In the genomic region with DNA sequence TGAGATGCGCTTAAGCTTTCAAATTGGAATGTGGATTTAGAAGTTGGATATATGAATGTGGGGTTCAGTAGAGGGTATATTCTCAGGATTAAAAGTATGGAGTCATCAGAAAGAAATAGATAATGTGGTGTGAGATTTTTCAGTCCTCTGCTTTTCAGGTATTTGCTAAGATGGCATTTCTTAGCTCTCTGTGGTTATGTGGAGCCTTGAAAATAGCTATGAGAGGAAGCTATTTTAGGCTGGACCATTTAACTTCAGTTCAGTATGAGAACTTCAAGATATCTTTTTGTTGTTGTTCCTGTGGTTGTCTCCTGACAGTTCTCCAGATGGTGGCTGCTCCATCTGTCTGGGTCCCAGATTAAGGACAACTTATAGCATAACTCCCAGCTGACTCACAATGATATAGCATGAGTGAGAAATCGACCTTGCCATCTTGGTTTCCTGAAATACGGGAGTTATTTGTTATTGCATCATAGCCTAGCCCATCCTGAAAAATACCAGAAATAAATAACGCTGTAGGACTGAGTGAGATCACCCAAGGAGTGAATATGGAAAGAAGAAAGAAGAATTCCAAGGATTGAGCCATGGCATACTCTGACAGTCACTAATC, we compare ENCODE assay signal across 20 cellular contexts.
DNase-seq lines count a peak whose midpoint lies in the region; FAIRE-seq and TF ChIP-seq lines count a peak whose summit lies in the region.
"Had no signal": no experiment of that assay in that cellular context is flagged by ENCODE, and none has a peak within 500 bp of the region (broad histone marks: within the 10 kb centered on the region; RNA-seq: fewer than 3 reads in every experiment).

No MANE protein-coding gene starts in this region.

- H4K91ac ChIP-seq in trophoblast cell (ENCODE audit: low read depth, low read length), result no peak overlapping the region

- H3K27me3 ChIP-seq in endothelial cell of umbilical vein (ENCODE audit: control insufficient read depth in 2 of 2, insufficient read depth in 2 of 2, low read length in 2 of 2) (no peaks in the 10 kb centered on the region), trophoblast cell (ENCODE audit: insufficient read depth, low read length) (no peaks in the 10 kb centered on the region)

- no peaks in the 10 kb centered on the region for H4K20me1 ChIP-seq in endothelial cell of umbilical vein (replicated peaks; ENCODE audit: control insufficient read depth, extremely low read depth, insufficient read depth, low read length)

- H2AK5ac ChIP-seq in trophoblast cell (ENCODE audit: low read length), result no peak overlapping the region

- H2BK5ac ChIP-seq in trophoblast cell (ENCODE audit: low read depth, low read length, poor library complexity), result no peak overlapping the region

- no peak for FAIRE-seq in endothelial cell of umbilical vein (lab: Jason Lieb, UNC)
- FAIRE-seq: endometrium, GM18507 had no signal

- no peak overlapping the region for H2BK120ac ChIP-seq in trophoblast cell (ENCODE audit: insufficient read depth, low read length, poor library complexity)

- H3K4me1 ChIP-seq in endothelial cell of umbilical vein (ENCODE audit: control insufficient read depth, extremely low read depth, insufficient read depth, low read length) (no peaks in the 10 kb centered on the region), trophoblast cell (ENCODE audit: control insufficient read depth in 1 of 2, insufficient read depth in 2 of 2, low read length in 2 of 2) (no peaks in the 10 kb centered on the region)
- H3K4me1 ChIP-seq: left ventricle myocardium inferior had no signal

- H3K9me3 ChIP-seq in endothelial cell of umbilical vein (replicated peaks; ENCODE audit: control insufficient read depth, insufficient read depth, low read length) (no peaks in the 10 kb centered on the region), trophoblast cell (ENCODE audit: insufficient read depth, low read depth, low read length) (no peaks in the 10 kb centered on the region)
- H3K9me3 ChIP-seq: left ventricle myocardium inferior had no signal

- CTCF ChIA-PET in endothelial cell of umbilical vein (lab: Charles Lee), result no interaction called here

- no CpG with 5 or more reads among the region's 4 CpGs for WGBS in trophoblast cell (ENCODE audit: extremely low coverage, insufficient coverage, insufficient read length)

- TF ChIP-seq CTCF in endothelial cell of umbilical vein (IDR thresholded peaks at IDR 0.05; ENCODE audit: extremely low read depth in 1 of 2, insufficient read depth in 1 of 2, low read depth in 1 of 2, low read length in 2 of 2), result no peak

- no peak overlapping the region for H3K4ac ChIP-seq in trophoblast cell (ENCODE audit: low read depth, low read length)

- no peak overlapping the region for H4K12ac ChIP-seq in trophoblast cell (ENCODE audit: low read depth, low read length)

- H3K36me3 ChIP-seq in endothelial cell of umbilical vein (ENCODE audit: control insufficient read depth in 2 of 2, extremely low read depth in 1 of 2, insufficient read depth in 2 of 2, low read length in 2 of 2) (no peaks in the 10 kb centered on the region), trophoblast cell (ENCODE audit: control insufficient read depth in 1 of 2, insufficient read depth in 2 of 2, low read length in 2 of 2) (no peaks in the 10 kb centered on the region)
- H3K36me3 ChIP-seq: left ventricle myocardium inferior, WERI-Rb-1 had no signal

- H3K79me1 ChIP-seq in trophoblast cell (ENCODE audit: low read length), result no peaks in the 10 kb centered on the region

- H3K14ac ChIP-seq in trophoblast cell (ENCODE audit: low read length), result no peak overlapping the region

- no peak overlapping the region for H3K4me2 ChIP-seq in endothelial cell of umbilical vein (ENCODE audit: insufficient read depth, low read length)
- no peak overlapping the region for H3K4me2 ChIP-seq in trophoblast cell (ENCODE audit: low read length)

- dilution Hi-C loops in endothelial cell of umbilical vein (cut with MboI; ENCODE audit: extremely low pct_ligation_motif_present, low sequenced_read_pairs), result no loop called here

- TF ChIP-seq POLR2A in endothelial cell of umbilical vein (IDR thresholded peaks at IDR 0.05; ENCODE audit: low read depth, low read length), result no peak

- H3K23ac ChIP-seq in trophoblast cell (ENCODE audit: low read length), result no peak overlapping the region

- H3K4me3 ChIP-seq in endothelial cell of umbilical vein (replicated peaks in 1 of 3; ENCODE audit: insufficient read depth in 1 of 3, low read depth in 1 of 3, low read length in 3 of 3) (no peak overlapping the region), trophoblast cell (ENCODE audit: low read depth, low read length) (no peak overlapping the region)
- H3K4me3 ChIP-seq: left ventricle myocardium inferior had no signal

- no peak overlapping the region for H3K27ac ChIP-seq in endothelial cell of umbilical vein (ENCODE audit: insufficient read depth, low read depth, low read length)
- no peak overlapping the region for H3K27ac ChIP-seq in trophoblast cell (ENCODE audit: low read depth, low read length)
- H3K27ac ChIP-seq: left ventricle myocardium inferior, RWPE1, WERI-Rb-1 had no signal

- H3K79me2 ChIP-seq in endothelial cell of umbilical vein (ENCODE audit: control insufficient read depth, insufficient read depth, low read length) (no peaks in the 10 kb centered on the region), trophoblast cell (ENCODE audit: control insufficient read depth, insufficient read depth, low read length, poor library complexity) (no peaks in the 10 kb centered on the region)

- H2AFZ ChIP-seq in endothelial cell of umbilical vein (ENCODE audit: low read depth, low read length) (no peak overlapping the region), trophoblast cell (ENCODE audit: insufficient read depth, low read length, poor library complexity) (no peak overlapping the region)

- POLR2A ChIA-PET in endothelial cell of umbilical vein (lab: Charles Lee), result no interaction called here

- no peak overlapping the region for H4K8ac ChIP-seq in trophoblast cell (ENCODE audit: low read depth, low read length)

- intact Hi-C loops in endothelial cell of umbilical vein (cut with micrococcal nuclease), result no loop called here

- H3K18ac ChIP-seq in trophoblast cell (ENCODE audit: low read length), result no peak overlapping the region

- BruUV-seq in endothelial cell of umbilical vein (replicated peaks; lab: Mats Ljungman, UMichigan), result no TSS peak

- DNase-seq in H4 (ENCODE audit: low spot score) (peak; percentile 10), RPMI8226 (peak; percentile 20), endothelial cell of umbilical vein (ENCODE audit: low read depth, low spot score) (no peak), trophoblast cell (peak; percentile 30 to 58), NCI-H1417 (lab: John Stamatoyannopoulos, UW) (no peak), HK-2 (ENCODE audit: unreplicated experiment) (no peak)
- no peak for DNase-seq in activated CD8-positive, alpha-beta memory T cell treated with anti-CD3 and anti-CD28 coated beads, Interleukin-2, amount 50 U/mL, for 4 hours
- DNase-seq in activated CD4-positive, alpha-beta T cell treated with anti-CD3 and anti-CD28 coated beads for 4 hours, result no peak
- DNase-seq: activated CD8-positive, alpha-beta memory T cell treated with anti-CD3 and anti-CD28 coated beads, Interleukin-2, amount 50 U/mL, for 48 hours; CD4-positive, alpha-beta T cell; GDM1; left ventricle myocardium inferior; NCI-H1105; NCI-H510A treated with DMSO at 0.1 percent for 48 hours; posterior cingulate gyrus; stimulated activated CD4-positive, alpha-beta T cell treated with anti-CD3 and anti-CD28 coated beads, Interleukin-1b, Interleukin-23, amount 100 ng/mL, for 48 hours; WERI-Rb-1 had no signal

- no peak overlapping the region for H3K9ac ChIP-seq in endothelial cell of umbilical vein (replicated peaks; ENCODE audit: extremely low read depth, insufficient read depth, low read length)
- no peak overlapping the region for H3K9ac ChIP-seq in trophoblast cell (ENCODE audit: low read length)

- H2BK12ac ChIP-seq in trophoblast cell (ENCODE audit: low read length), result no peak overlapping the region

- no peaks in the 10 kb centered on the region for H3K9me1 ChIP-seq in endothelial cell of umbilical vein (replicated peaks; ENCODE audit: control insufficient read depth, extremely low read depth, insufficient read depth, low read length)

TF ChIP-seq in endothelial cell of umbilical vein, 7 proteins besides CTCF, POLR2A, EP300 and RAD21:
- TF ChIP-seq FOS (IDR thresholded peaks at IDR 0.05; ENCODE audit: borderline replicate concordance, insufficient read depth, low read length) (peak; percentile 6), GATA2 (IDR thresholded peaks at IDR 0.05; ENCODE audit: insufficient read depth, insufficient read length, low read depth, low read length) (no peak)
TF ChIP-seq in endothelial cell of umbilical vein: peak in this region for 1.

Comparison
In these comparisons a context has a peak if more than half of its experiments do, and no peak if none do; other contexts are left out.
1. DNase-seq: peak in H4 (single experiment), RPMI8226 (single experiment) and trophoblast cell (2 of 2); none in endothelial cell of umbilical vein (single experiment), NCI-H1417 (0 of 3), HK-2 (single experiment), activated CD8-positive, alpha-beta memory T cell treated with anti-CD3 and anti-CD28 coated beads, Interleukin-2, amount 50 U/mL, for 4 hours (single experiment) and activated CD4-positive, alpha-beta T cell treated with anti-CD3 and anti-CD28 coated beads for 4 hours (0 of 2).